ENCODE assay signal across 10 cellular contexts in genomic region chr2:216188268-216188850, GRCh38.
DNase-seq lines count a peak whose midpoint lies in the region; FAIRE-seq and TF ChIP-seq lines count a peak whose summit lies in the region.
"Had no signal": no experiment of that assay in that cellular context is flagged by ENCODE, and none has a peak within 500 bp of the region (broad histone marks: within the 10 kb centered on the region; RNA-seq: fewer than 3 reads in every experiment).

No MANE protein-coding gene starts in this region.

- no peaks in the 10 kb centered on the region for H3K9me3 ChIP-seq in A673 (ENCODE audit: low read depth, low read length, poor library complexity, severe bottlenecking)
- no peaks in the 10 kb centered on the region for H3K9me3 ChIP-seq in HUES6 (ENCODE audit: control insufficient read depth, insufficient read depth, low read depth, low read length)
- H3K9me3 ChIP-seq in astrocyte (ENCODE audit: insufficient read depth, low read depth, low read length), result no peaks in the 10 kb centered on the region
- H3K9me3 ChIP-seq: gastrocnemius medialis had no signal

- POLR2A ChIA-PET in A673 (lab: Charles Lee; ENCODE audit: low non-redundant PET), result no interaction called here

- H3K9ac ChIP-seq in HUES6 (ENCODE audit: low read length) (no peak overlapping the region), astrocyte (ENCODE audit: low read length) (no peak overlapping the region)

- peaks cover 52% of the 10 kb centered on the region for H4K20me1 ChIP-seq in astrocyte (ENCODE audit: insufficient read depth, low read length)

- BruUV-seq in A673 (replicated peaks; lab: Mats Ljungman, UMichigan), result no TSS peak

- no peak overlapping the region for H2AFZ ChIP-seq in astrocyte (ENCODE audit: low read depth, low read length)

- H3K36me3 Mint-ChIP-seq in astrocyte (ENCODE audit: low read depth, unreplicated experiment) (peaks cover 13% of the 10 kb centered on the region), mesothelial cell of epicardium (peaks cover 22% of the 10 kb centered on the region)

- no peaks in the 10 kb centered on the region for H3K27me3 Mint-ChIP-seq in astrocyte (ENCODE audit: low read depth, unreplicated experiment)
- H3K27me3 Mint-ChIP-seq in mesothelial cell of epicardium (ENCODE audit: low read depth), result no peaks in the 10 kb centered on the region

- FAIRE-seq in astrocyte (lab: Jason Lieb, UNC), result no peak
- FAIRE-seq in frontal cortex (lab: Jason Lieb, UNC), result no peak

- H3K27me3 ChIP-seq in A673 (replicated peaks; ENCODE audit: insufficient read depth, low read depth, low read length, poor library complexity) (no peaks in the 10 kb centered on the region), HUES6 (ENCODE audit: control insufficient read depth, insufficient read depth, low read length) (no peaks in the 10 kb centered on the region), astrocyte (ENCODE audit: insufficient read depth, low read length) (no peaks in the 10 kb centered on the region)
- H3K27me3 ChIP-seq: gastrocnemius medialis had no signal

- DNase-seq in A673 (ENCODE audit: low spot score), result peak; percentile 13
- DNase-seq in astrocyte (ENCODE audit: low read depth), result no peak
- no peak for DNase-seq in mesothelial cell of epicardium (ENCODE audit: low spot score in 2 of 2, unreplicated experiment in 2 of 2)
- no peak for DNase-seq in SK-N-DZ (ENCODE audit: low spot score)
- DNase-seq in frontal cortex (ENCODE audit: low spot score in 2 of 2), result no peak
- DNase-seq in DMS153 treated with DMSO at 0.1 percent for 48 hours (lab: John Stamatoyannopoulos, UW; ENCODE audit: unreplicated experiment), result no peak
- DNase-seq in NCI-H1092 treated with DMSO at 0.1 percent for 48 hours (lab: John Stamatoyannopoulos, UW), result no peak
- DNase-seq: activated CD8-positive, alpha-beta memory T cell treated with anti-CD3 and anti-CD28 coated beads, Interleukin-2, amount 50 U/mL, for 4 hours; gastrocnemius medialis had no signal

- intact Hi-C loops in A673 (cut with micrococcal nuclease; ENCODE audit: unreplicated experiment), result no loop called here

- H3K27ac Mint-ChIP-seq in astrocyte (ENCODE audit: unreplicated experiment) (no peak overlapping the region), mesothelial cell of epicardium (peak overlapping the region; percentile 47)

- H3K4me1 ChIP-seq in A673 (ENCODE audit: insufficient read depth, low read length, poor library complexity, severe bottlenecking) (peaks cover 46% of the 10 kb centered on the region), HUES6 (ENCODE audit: control insufficient read depth, insufficient read depth, low read length) (peaks cover 28% of the 10 kb centered on the region), astrocyte (ENCODE audit: insufficient read depth, low read length) (peaks cover 27% of the 10 kb centered on the region)

- H3K27ac ChIP-seq in A673 (ENCODE audit: low read depth, low read length, poor library complexity, severe bottlenecking), result peak overlapping the region; percentile 77
- 0 out of 2 replicates have a peak overlapping the region, but pooled peaks have one; percentile 26 for H3K27ac ChIP-seq in HUES6 (ENCODE audit: low read depth, low read length)
- H3K27ac ChIP-seq in astrocyte (ENCODE audit: low read depth, low read length), result no peak overlapping the region
- H3K27ac ChIP-seq: gastrocnemius medialis had no signal

- no peak overlapping the region for H3K4me3 ChIP-seq in A673 (ENCODE audit: low read depth, low read length, poor library complexity, severe bottlenecking)
- H3K4me3 ChIP-seq in HUES6 (ENCODE audit: low read depth, low read length), result no peak overlapping the region
- H3K4me3 ChIP-seq in astrocyte (ENCODE audit: insufficient read depth, low read depth, low read length), result no peak overlapping the region
- H3K4me3 ChIP-seq: gastrocnemius medialis had no signal

- TF ChIP-seq CTCF in A673 (conservative IDR thresholded peaks at IDR 0.05; ENCODE audit: low read depth, low read length), result no peak
- TF ChIP-seq CTCF in astrocyte (IDR thresholded peaks at IDR 0.05; ENCODE audit: insufficient read depth, low read depth, low read length), result no peak
- TF ChIP-seq CTCF in mesothelial cell of epicardium (IDR thresholded peaks at IDR 0.05; ENCODE audit: unreplicated experiment), result no peak

- H3K4me2 ChIP-seq in astrocyte (ENCODE audit: low read length), result peak overlapping the region; percentile 31

- peaks cover 84% of the 10 kb centered on the region for H3K79me2 ChIP-seq in astrocyte (ENCODE audit: insufficient read depth, low read length)

- peaks cover 47% of the 10 kb centered on the region for H3K4me1 Mint-ChIP-seq in astrocyte (ENCODE audit: low read depth, unreplicated experiment)
- H3K4me1 Mint-ChIP-seq in mesothelial cell of epicardium, result peaks cover 19% of the 10 kb centered on the region

- H3K36me3 ChIP-seq in A673 (ENCODE audit: insufficient read depth, low read length, poor library complexity, severe bottlenecking) (peaks cover 36% of the 10 kb centered on the region), HUES6 (ENCODE audit: control insufficient read depth, insufficient read depth, low read length) (peaks cover 57% of the 10 kb centered on the region), astrocyte (ENCODE audit: insufficient read depth, low read length) (peaks cover 19% of the 10 kb centered on the region)

- CTCF ChIA-PET in A673 (lab: Charles Lee), result no interaction called here

- H3K9me3 Mint-ChIP-seq in astrocyte (ENCODE audit: unreplicated experiment) (no peaks in the 10 kb centered on the region), mesothelial cell of epicardium (no peaks in the 10 kb centered on the region)

- H3K4me3 Mint-ChIP-seq in astrocyte (ENCODE audit: unreplicated experiment), result no peak overlapping the region
- no peak overlapping the region for H3K4me3 Mint-ChIP-seq in mesothelial cell of epicardium
